ENCODE assay signal across 18 cellular contexts in the genomic region with DNA sequence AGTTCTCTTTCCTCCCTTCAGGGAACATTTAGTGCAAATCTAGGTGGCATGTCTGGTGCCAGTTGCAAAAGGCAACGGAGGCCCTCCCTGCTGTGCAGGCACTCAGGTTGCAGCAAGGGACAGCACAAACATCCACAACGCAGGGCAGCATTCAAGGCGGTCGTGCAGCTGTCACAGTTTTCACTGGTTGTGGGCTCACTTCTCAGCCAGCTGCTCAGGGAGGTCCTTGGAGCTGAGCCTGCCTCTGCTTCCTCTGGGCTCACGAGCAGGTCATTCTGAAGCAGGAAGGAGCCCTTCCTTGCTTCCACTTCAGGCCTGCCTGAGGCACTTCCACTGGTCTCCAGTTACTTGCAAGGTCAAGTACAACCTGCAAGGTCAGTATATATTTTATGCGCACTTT. TPM values are rescaled to one million over a fixed set of nuclear protein-coding genes. Genes with fewer than 3 reads are reported as not detected.
DNase-seq lines count a peak whose midpoint lies in the region; ATAC-seq, FAIRE-seq and TF ChIP-seq lines count a peak whose summit lies in the region.
"Had no signal": no experiment of that assay in that cellular context is flagged by ENCODE, and none has a peak within 500 bp of the region (broad histone marks: within the 10 kb centered on the region; RNA-seq: fewer than 3 reads in every experiment).

No MANE protein-coding gene starts in this region.

- ATAC-seq in HepG2 (no peak), left lung (peak; percentile 46), upper lobe of right lung (peak; percentile 2), body of pancreas (no peak)
- ATAC-seq: heart left ventricle, pancreas had no signal

- in situ Hi-C loops in HepG2 (cut with HindIII; ENCODE audit: extremely low pct_ligation_motif_present, low pct_unique_long_range_greater_than_20kb), result no loop called here

- no peaks in the 10 kb centered on the region for H3K9me3 ChIP-seq in liver (ENCODE audit: control insufficient read depth in 4 of 4, low read length in 3 of 4)
- no peaks in the 10 kb centered on the region for H3K9me3 ChIP-seq in HepG2 (ENCODE audit: low read length)
- no peaks in the 10 kb centered on the region for H3K9me3 ChIP-seq in left lung
- H3K9me3 ChIP-seq in upper lobe of right lung, result no peaks in the 10 kb centered on the region
- H3K9me3 ChIP-seq in body of pancreas, result no peaks in the 10 kb centered on the region
- H3K9me3 ChIP-seq: Caco-2, heart left ventricle, pancreas had no signal

- no peak for TF ChIP-seq POLR2A in HepG2 (IDR thresholded peaks at IDR 0.05; ENCODE audit: insufficient read depth in 1 of 2, low read depth in 2 of 2, low read length in 2 of 2)
- no peak for TF ChIP-seq POLR2A in body of pancreas (IDR thresholded peaks at IDR 0.05)

- H3K9ac ChIP-seq in liver (ENCODE audit: low read depth in 1 of 2, low read length in 2 of 2), result no peak overlapping the region
- no peak overlapping the region for H3K9ac ChIP-seq in HepG2 (ENCODE audit: insufficient read depth, low read depth, low read length)

- FAIRE-seq in HepG2 (lab: Jason Lieb, UNC), result no peak
- FAIRE-seq: G401.6, H54, islet of Langerhans, pancreas had no signal

- no peak overlapping the region for H3K4me2 ChIP-seq in HepG2 (ENCODE audit: low read depth, low read length)
- H3K4me2 ChIP-seq: PC-9 had no signal

- H3K36me3 ChIP-seq in liver (ENCODE audit: control insufficient read depth in 4 of 4, insufficient read depth in 3 of 4, low read depth in 1 of 4, low read length in 3 of 4) (no peaks in the 10 kb centered on the region), HepG2 (replicated peaks in 1 of 2; ENCODE audit: control insufficient read depth in 1 of 2, insufficient read depth in 2 of 2, low read length in 2 of 2) (peaks cover 0 to 6% of the 10 kb centered on the region in 2 experiments; a peak in 3 of 5 replicates), left lung (peaks cover 0 to 5% of the 10 kb centered on the region in 2 donors), upper lobe of right lung (no peaks in the 10 kb centered on the region), body of pancreas (replicated peaks in 1 of 2; ENCODE audit: insufficient read depth in 1 of 2, low read depth in 2 of 2) (no peaks in the 10 kb centered on the region)
- H3K36me3 ChIP-seq: pancreas had no signal

- peaks cover 11% of the 10 kb centered on the region for H3K4me1 Mint-ChIP-seq in activated CD4-positive, alpha-beta memory T cell treated with anti-CD3 and anti-CD28 coated beads for 36 hours (ENCODE audit: low read depth)

- H3K36me3 Mint-ChIP-seq in activated CD4-positive, alpha-beta memory T cell treated with anti-CD3 and anti-CD28 coated beads for 36 hours, result peaks cover 2% of the 10 kb centered on the region

- H3K79me2 ChIP-seq in HepG2 (ENCODE audit: insufficient read depth, low read length), result no peaks in the 10 kb centered on the region

- no peaks in the 10 kb centered on the region for H4K20me1 ChIP-seq in HepG2 (ENCODE audit: insufficient read depth, low read length)

- no peak overlapping the region for H2AFZ ChIP-seq in HepG2 (ENCODE audit: low read length)
- H2AFZ ChIP-seq: PC-9 had no signal

- intact Hi-C loops in HepG2 (cut with micrococcal nuclease; ENCODE audit: unreplicated experiment) (no loop called here), left lung (cut with DNase I) (no loop called here), upper lobe of right lung (cut with DNase I) (no loop called here), body of pancreas (cut with DNase I) (no loop called here)
- intact Hi-C loops in activated CD4-positive, alpha-beta memory T cell treated with anti-CD3 and anti-CD28 coated beads for 36 hours (cut with micrococcal nuclease), result no loop called here

- H3K4me1 ChIP-seq in liver (ENCODE audit: control insufficient read depth in 4 of 4, insufficient read depth in 4 of 4, low read length in 3 of 4) (peaks cover 5 to 13% (median 9%) of the 10 kb centered on the region in 4 donors), HepG2 (ENCODE audit: insufficient read depth, low read length) (no peaks in the 10 kb centered on the region), left lung (peaks cover 16 to 31% of the 10 kb centered on the region in 2 donors), upper lobe of right lung (peaks cover 27% of the 10 kb centered on the region), body of pancreas (peaks cover 8% of the 10 kb centered on the region)

- no peaks in the 10 kb centered on the region for H3K27me3 Mint-ChIP-seq in activated CD4-positive, alpha-beta memory T cell treated with anti-CD3 and anti-CD28 coated beads for 36 hours

- no peak for TF ChIP-seq CTCF in liver (IDR thresholded peaks at IDR 0.05; ENCODE audit: low read depth, low read length, missing input control)
- TF ChIP-seq CTCF in HepG2 (CRISPR knock-in tag; IDR thresholded peaks at IDR 0.05), result no peak
- TF ChIP-seq CTCF in VCaP (conservative IDR thresholded peaks at IDR 0.05), result no peak
- TF ChIP-seq CTCF in left lung (IDR thresholded peaks at IDR 0.05), result no peak
- TF ChIP-seq CTCF in upper lobe of right lung (IDR thresholded peaks at IDR 0.05), result no peak
- TF ChIP-seq CTCF in body of pancreas (IDR thresholded peaks at IDR 0.05), result no peak

- DNase-seq in HepG2 (ENCODE audit: low spot score), result no peak
- DNase-seq in left lung, result peak in 1 of 2 donors; percentile 54
- no peak for DNase-seq in upper lobe of right lung
- DNase-seq in activated CD4-positive, alpha-beta T cell treated with anti-CD3 and anti-CD28 coated beads, Interleukin-2, amount 50 U/mL, for 4 hours, result no peak
- no peak for DNase-seq in body of pancreas
- DNase-seq in activated CD4-positive, alpha-beta memory T cell treated with anti-CD3 and anti-CD28 coated beads for 36 hours, result no peak
- DNase-seq: activated effector memory CD4-positive, alpha-beta T cell treated with Interleukin-2 at 50 U/mL for 16 hours; Caco-2; erythroblast; NCI-H1092 treated with DMSO at 0.1 percent for 48 hours; pancreas; PC-9 had no signal

- H3K27me3 ChIP-seq in liver (ENCODE audit: control insufficient read depth in 4 of 4, insufficient read depth in 4 of 4, low read length in 3 of 4), result no peaks in the 10 kb centered on the region
- H3K27me3 ChIP-seq in HepG2 (ENCODE audit: control insufficient read depth in 1 of 2, insufficient read depth in 2 of 2, low read length in 2 of 2), result no peaks in the 10 kb centered on the region; a peak in 1 of 5 replicates
- no peaks in the 10 kb centered on the region for H3K27me3 ChIP-seq in left lung
- no peaks in the 10 kb centered on the region for H3K27me3 ChIP-seq in upper lobe of right lung
- no peaks in the 10 kb centered on the region for H3K27me3 ChIP-seq in body of pancreas
- H3K27me3 ChIP-seq: heart left ventricle, pancreas had no signal

- CTCF ChIA-PET in HepG2 (lab: Yijun Ruan, JAX; ENCODE audit: low intra/inter-chr PET ratio, low total read pairs), result no interaction called here
- CTCF ChIA-PET in activated CD4-positive, alpha-beta memory T cell treated with anti-CD3 and anti-CD28 coated beads for 36 hours (lab: Charles Lee), result no interaction called here

- no peak overlapping the region for H3K27ac ChIP-seq in liver (ENCODE audit: low read depth in 1 of 2, low read length in 2 of 2)
- no peak overlapping the region for H3K27ac ChIP-seq in HepG2 (ENCODE audit: extremely low read length, insufficient read depth, low read length)
- 0 out of 2 replicates have a peak overlapping the region, but pooled peaks have one; percentile 94 for H3K27ac ChIP-seq in VCaP
- H3K27ac ChIP-seq in left lung, result no peak overlapping the region
- no peak overlapping the region for H3K27ac ChIP-seq in upper lobe of right lung
- H3K27ac ChIP-seq in body of pancreas, result no peak overlapping the region
- H3K27ac ChIP-seq: pancreas, PC-9 had no signal

- POLR2A ChIA-PET in HepG2 (lab: Yijun Ruan, JAX), result no interaction called here
- POLR2A ChIA-PET in activated CD4-positive, alpha-beta memory T cell treated with anti-CD3 and anti-CD28 coated beads for 36 hours (lab: Charles Lee), result no interaction called here

- TF ChIP-seq EP300 in HepG2 (IDR thresholded peaks at IDR 0.05; ENCODE audit: low read depth in 2 of 2, low read length in 2 of 2) (no peak), HepG2 (CRISPR knock-in tag; IDR thresholded peaks at IDR 0.05; ENCODE audit: borderline replicate concordance) (no peak)

- no peak overlapping the region for H3K27ac Mint-ChIP-seq in activated CD4-positive, alpha-beta memory T cell treated with anti-CD3 and anti-CD28 coated beads for 36 hours

- H3K9me3 Mint-ChIP-seq in activated CD4-positive, alpha-beta memory T cell treated with anti-CD3 and anti-CD28 coated beads for 36 hours, result no peaks in the 10 kb centered on the region

- H3K4me3 Mint-ChIP-seq in activated CD4-positive, alpha-beta memory T cell treated with anti-CD3 and anti-CD28 coated beads for 36 hours, result no peak overlapping the region

- WGBS in liver, result 70% methylated on average over 6 of the region's 6 CpGs
- 92% methylated on average over 6 of the region's 6 CpGs for WGBS in HepG2 (ENCODE audit: low lambda C conversion rate)
- WGBS in body of pancreas, 2 donors, result 75 to 78% methylated on average over 4 to 6 of the region's 6 CpGs

- no TSS peak for BruUV-seq in HepG2 (replicated peaks; lab: Mats Ljungman, UMichigan)

- TF ChIP-seq RAD21 in liver (IDR thresholded peaks at IDR 0.05) (no peak), HepG2 (CRISPR knock-in tag; IDR thresholded peaks at IDR 0.05) (no peak)

- no peak overlapping the region for H3K4me3 ChIP-seq in liver (ENCODE audit: low read depth in 1 of 3, low read length in 3 of 3)
- H3K4me3 ChIP-seq in HepG2 (replicated peaks in 1 of 3; ENCODE audit: insufficient read depth in 1 of 3, low read depth in 2 of 3, low read length in 3 of 3), result no peak overlapping the region
- H3K4me3 ChIP-seq in left lung, result no peak overlapping the region
- H3K4me3 ChIP-seq in upper lobe of right lung, result no peak overlapping the region
- no peak overlapping the region for H3K4me3 ChIP-seq in body of pancreas
- H3K4me3 ChIP-seq: heart left ventricle, pancreas, PC-9 had no signal

RNA-seq across cellular contexts. Expression of gene NPEPL1, which starts 3.8 kb away (rescaled TPM):
- 10 to 100 TPM in 1 of 2 donors, 1 to 10 TPM in 1; 8.0 to 13.3 TPM for total RNA-seq in liver
- polyA plus RNA-seq in liver, result 10 to 100 TPM; 10.7 to 11.0 TPM
- 0.60 and 4.1 TPM in 2 replicates for total RNA-seq in HepG2 (2016; rRNA removed; fragmentation: Illumina TruSeq; extraction: Trizol)
- 3.0 and 3.1 TPM in 2 replicates for total RNA-seq in HepG2 (2016; cell fraction: cytosol; rRNA removed; fragmentation: Illumina TruSeq; extraction: Trizol; ENCODE audit: low read depth)
- 0.30 and 4.3 TPM in 2 replicates for total RNA-seq in HepG2 (2016; cell fraction: insoluble cytoplasmic fraction; rRNA removed; fragmentation: Illumina TruSeq; extraction: Trizol)
- 0.96 and 1.0 TPM in 2 replicates for total RNA-seq in HepG2 (2016; cell fraction: membrane; rRNA removed; fragmentation: Illumina TruSeq; extraction: Trizol)
- 8.0 and 8.6 TPM in 2 replicates for total RNA-seq in HepG2 (2016; cell fraction: nucleus; rRNA removed; fragmentation: Illumina TruSeq; extraction: Trizol)
- 7.5 and 9.9 TPM in 2 replicates for polyA plus RNA-seq in HepG2 (2011; rRNA removed)
- 1.3 and 1.9 TPM in 2 replicates for polyA plus RNA-seq in HepG2 (2011; cell fraction: cytosol; rRNA removed)
- polyA plus RNA-seq in HepG2 (2011; cell fraction: nucleus; rRNA removed), result 184 and 219 TPM in 2 replicates
- 16.9 and 23.0 TPM in 2 replicates for polyA plus RNA-seq in HepG2 (2012)
- polyA plus RNA-seq in HepG2 (2016; cell fraction: cytosol; fragmentation: Illumina TruSeq; extraction: Trizol; ENCODE audit: low read depth), result 0.41 and 0.51 TPM in 2 replicates
- polyA plus RNA-seq in HepG2 (2016; cell fraction: insoluble cytoplasmic fraction; fragmentation: Illumina TruSeq; extraction: Trizol; ENCODE audit: low read depth), result 0.69 and 1.4 TPM in 2 replicates
- polyA plus RNA-seq in HepG2 (2016; cell fraction: membrane; fragmentation: Illumina TruSeq; extraction: Trizol; ENCODE audit: low read depth), result 0.55 and 0.71 TPM in 2 replicates
- polyA plus RNA-seq in HepG2 (2016; cell fraction: nucleus; fragmentation: Illumina TruSeq; extraction: Trizol; ENCODE audit: insufficient read depth, low read depth), result 49.5 and 52.8 TPM in 2 replicates
- 8.5 and 18.0 TPM in 2 replicates for polyA minus RNA-seq in HepG2 (2011; rRNA and poly(A)+ RNA removed; ENCODE audit: low replicate concordance)
- 0.49 and 0.88 TPM in 2 replicates for polyA minus RNA-seq in HepG2 (2011; cell fraction: cytosol; rRNA and poly(A)+ RNA removed)
- 24.2 and 30.1 TPM in 2 replicates for polyA minus RNA-seq in HepG2 (2011; cell fraction: nucleus; rRNA and poly(A)+ RNA removed)
- total RNA-seq in left lung, result 10 to 100 TPM; 25.1 to 30.8 TPM
- 41.6 TPM for total RNA-seq in upper lobe of right lung
- total RNA-seq in body of pancreas, result 10 to 100 TPM; 31.4 to 38.2 TPM
- 10 to 100 TPM; 17.8 to 18.8 TPM for total RNA-seq in activated CD4-positive, alpha-beta memory T cell treated with anti-CD3 and anti-CD28 coated beads for 36 hours

RNA-seq across cellular contexts. Expression of gene STX16, which starts 37.8 kb away (rescaled TPM):
- total RNA-seq in liver, result 10 to 100 TPM; 18.6 to 32.5 TPM
- polyA plus RNA-seq in liver, result 10 to 100 TPM in 1 of 2 donors, 1 to 10 TPM in 1; 8.5 to 14.7 TPM
- 28.0 and 40.5 TPM in 2 replicates for total RNA-seq in HepG2 (2016; rRNA removed; fragmentation: Illumina TruSeq; extraction: Trizol)
- total RNA-seq in HepG2 (2016; cell fraction: cytosol; rRNA removed; fragmentation: Illumina TruSeq; extraction: Trizol; ENCODE audit: low read depth), result 42.2 and 47.4 TPM in 2 replicates
- total RNA-seq in HepG2 (2016; cell fraction: insoluble cytoplasmic fraction; rRNA removed; fragmentation: Illumina TruSeq; extraction: Trizol), result 26.0 and 32.7 TPM in 2 replicates
- 41.8 and 44.6 TPM in 2 replicates for total RNA-seq in HepG2 (2016; cell fraction: membrane; rRNA removed; fragmentation: Illumina TruSeq; extraction: Trizol)
- 52.2 and 59.0 TPM in 2 replicates for total RNA-seq in HepG2 (2016; cell fraction: nucleus; rRNA removed; fragmentation: Illumina TruSeq; extraction: Trizol)
- 72.7 and 79.2 TPM in 2 replicates for polyA plus RNA-seq in HepG2 (2011; rRNA removed)
- polyA plus RNA-seq in HepG2 (2011; cell fraction: cytosol; rRNA removed), result 37.3 and 55.0 TPM in 2 replicates
- polyA plus RNA-seq in HepG2 (2011; cell fraction: nucleus; rRNA removed), result 168 and 204 TPM in 2 replicates
- polyA plus RNA-seq in HepG2 (2012), result 88.7 and 102 TPM in 2 replicates
- 6.6 and 6.7 TPM in 2 replicates for polyA plus RNA-seq in HepG2 (2016; cell fraction: cytosol; fragmentation: Illumina TruSeq; extraction: Trizol; ENCODE audit: low read depth)
- polyA plus RNA-seq in HepG2 (2016; cell fraction: insoluble cytoplasmic fraction; fragmentation: Illumina TruSeq; extraction: Trizol; ENCODE audit: low read depth), result 48.8 and 56.0 TPM in 2 replicates
- polyA plus RNA-seq in HepG2 (2016; cell fraction: membrane; fragmentation: Illumina TruSeq; extraction: Trizol; ENCODE audit: low read depth), result 27.8 and 29.3 TPM in 2 replicates
- polyA plus RNA-seq in HepG2 (2016; cell fraction: nucleus; fragmentation: Illumina TruSeq; extraction: Trizol; ENCODE audit: insufficient read depth, low read depth), result 245 and 266 TPM in 2 replicates
- polyA minus RNA-seq in HepG2 (2011; rRNA and poly(A)+ RNA removed; ENCODE audit: low replicate concordance), result 15.4 and 22.9 TPM in 2 replicates
- 18.4 and 26.0 TPM in 2 replicates for polyA minus RNA-seq in HepG2 (2011; cell fraction: cytosol; rRNA and poly(A)+ RNA removed)
- polyA minus RNA-seq in HepG2 (2011; cell fraction: nucleus; rRNA and poly(A)+ RNA removed), result 99.9 and 121 TPM in 2 replicates
- total RNA-seq in left lung, result 10 to 100 TPM; 50.4 to 58.0 TPM
- 57.0 TPM for total RNA-seq in upper lobe of right lung
- 10 to 100 TPM; 55.0 to 69.5 TPM for total RNA-seq in body of pancreas
- 100 to 1,000 TPM in 1 of 2 experiments, 10 to 100 TPM in 1; 88.7 to 104 TPM for total RNA-seq in activated CD4-positive, alpha-beta memory T cell treated with anti-CD3 and anti-CD28 coated beads for 36 hours

Comparison
In these comparisons a context has a peak if more than half of its experiments do, and no peak if none do; other contexts are left out.
1. ATAC-seq: peak in left lung (single experiment) and upper lobe of right lung (single experiment); none in HepG2 (single experiment) and body of pancreas (single experiment).